Comparison of ENCODE assay signal across 25 cellular contexts in the genomic region with DNA sequence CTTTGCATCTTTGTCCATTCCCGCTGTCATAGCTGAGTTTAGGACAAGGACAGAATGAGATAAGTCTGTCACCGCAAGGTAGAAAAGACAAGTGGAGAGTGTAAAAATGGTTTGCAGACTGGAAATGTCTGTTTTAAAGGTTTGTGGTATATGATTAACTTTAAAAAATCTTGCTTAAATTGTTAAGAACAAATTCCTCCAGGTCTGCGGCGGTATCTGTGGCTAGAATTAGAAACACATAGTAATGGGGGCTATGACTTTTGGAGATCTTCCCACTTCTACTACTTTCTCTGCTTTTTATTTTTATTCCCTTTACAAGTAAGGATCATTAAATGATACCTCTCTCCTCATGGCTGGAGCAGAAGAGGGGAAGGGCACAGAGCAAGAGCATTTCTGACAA.
"Had no signal": no experiment of that assay in that cellular context is flagged by ENCODE, and none has a peak within 500 bp of the region (broad histone marks: within the 10 kb centered on the region; RNA-seq: fewer than 3 reads in every experiment).

No MANE protein-coding gene starts in this region.

- H3K27ac ChIP-seq: epithelial cell of prostate, esophagus squamous epithelium, neutrophil, ovary, transverse colon had no signal

- DNase-seq: activated CD4-positive, alpha-beta T cell treated with anti-CD3 and anti-CD28 coated beads for 36 hours; activated CD4-positive, CD25-positive, alpha-beta regulatory T cell; activated CD8-positive, alpha-beta memory T cell treated with anti-CD3 and anti-CD28 coated beads, Interleukin-2, amount 10 ng/mL, durations not matched to agents 7 days and 5 days; activated CD8-positive, alpha-beta T cell treated with anti-CD3 and anti-CD28 coated beads, Interleukin-2, amount 10 ng/mL, durations not matched to agents 7 days and 5 days; activated naive CD4-positive, alpha-beta T cell; activated T-cell treated with anti-CD3 and anti-CD28 coated beads, Interleukin-2, amount 50 U/mL, for 48 hours; central memory CD4-positive, alpha-beta T cell; effector CD4-positive, alpha-beta T cell; esophagus squamous epithelium; foreskin melanocyte; left cardiac atrium; left ventricle myocardium superior; mammary epithelial cell; nephron progenitor cell; ovary; retina; small intestine; stimulated activated CD4-positive, alpha-beta T cell treated with anti-CD3 and anti-CD28 coated beads, Interleukin-1b, Interleukin-23, amount 100 ng/mL, for 48 hours; stimulated activated naive CD4-positive, alpha-beta T cell treated with Interleukin-2 at 50 U/mL for 16 hours; transverse colon had no signal

- ATAC-seq: activated CD4-positive, alpha-beta T cell treated with anti-CD3 and anti-CD28 coated beads for 36 hours; activated CD8-positive, alpha-beta memory T cell treated with anti-CD3 and anti-CD28 coated beads, Interleukin-2, amount 10 ng/mL, durations not matched to agents 7 days and 5 days; activated CD8-positive, alpha-beta T cell treated with anti-CD3 and anti-CD28 coated beads, Interleukin-2, amount 10 ng/mL, durations not matched to agents 7 days and 5 days; activated naive CD4-positive, alpha-beta T cell treated with anti-CD3 and anti-CD28 coated beads, Interleukin-2, amount 50 U/mL, for 72 hours; left cardiac atrium; sciatic nerve had no signal

- FAIRE-seq: keratinocyte, small intestine had no signal

- H3K4me1 ChIP-seq: esophagus squamous epithelium, transverse colon had no signal

- H3K9me3 ChIP-seq: esophagus squamous epithelium, neutrophil, ovary, transverse colon had no signal

- H3K27me3 ChIP-seq: esophagus squamous epithelium, neutrophil, ovary, transverse colon had no signal

- H3K4me3 ChIP-seq: esophagus squamous epithelium, ovary, transverse colon had no signal

- H3K36me3 ChIP-seq: esophagus squamous epithelium, neutrophil, ovary, transverse colon had no signal
